Comparison of ENCODE assay signal across 15 cellular contexts in genomic region chr18:78069784-78070664, GRCh38.
DNase-seq lines count a peak whose midpoint lies in the region; ATAC-seq and TF ChIP-seq lines count a peak whose summit lies in the region.
"Had no signal": no experiment of that assay in that cellular context is flagged by ENCODE, and none has a peak within 500 bp of the region (broad histone marks: within the 10 kb centered on the region; RNA-seq: fewer than 3 reads in every experiment).

No MANE protein-coding gene starts in this region.

- DNase-seq in NCI-H2171 treated with DMSO at 0.1 percent for 48 hours (lab: John Stamatoyannopoulos, UW) (peak; percentile 49), NCI-H2171 (lab: John Stamatoyannopoulos, UW) (no peak), amygdala (lab: John Stamatoyannopoulos, UW) (peak in 39 of 56 donors; percentile 2 to 66 (median 20)), lower lobe of right lung (no peak), testis (peak; percentile 35), neural progenitor cell (ENCODE audit: low spot score) (no peak)
- DNase-seq in stimulated activated CD4-positive, alpha-beta T cell treated with anti-CD3 and anti-CD28 coated beads, Interleukin-1b, Interleukin-23, amount 100 ng/mL, for 48 hours: no peak
- DNase-seq: activated CD4-positive, alpha-beta memory T cell treated with anti-CD3 and anti-CD28 coated beads, Interleukin-2, amount 10 ng/mL, durations not matched to agents 7 days and 5 days; activated gamma-delta T cell; Calu3; MV-4-11; naive B cell; NCI-H526 treated with DMSO at 0.1 percent for 48 hours had no signal

- no peak overlapping the region for H2AFZ ChIP-seq in neural progenitor cell (replicated peaks)

- no peak overlapping the region for H3K4me2 ChIP-seq in neural progenitor cell
- H3K4me2 ChIP-seq: A549 had no signal

- H3K36me3 ChIP-seq in lower lobe of right lung (no peaks in the 10 kb centered on the region), testis (ENCODE audit: low read depth, missing control alignments) (no peaks in the 10 kb centered on the region), neural progenitor cell (no peaks in the 10 kb centered on the region)

- no peaks in the 10 kb centered on the region for H4K20me1 ChIP-seq in neural progenitor cell (ENCODE audit: low read depth)

- TF ChIP-seq CTCF in lower lobe of right lung (IDR thresholded peaks at IDR 0.05) (no peak), testis (IDR thresholded peaks at IDR 0.05) (no peak), neural progenitor cell (IDR thresholded peaks at IDR 0.05) (no peak)

- no peak for TF ChIP-seq POLR2A in testis (IDR thresholded peaks at IDR 0.05)

- H3K9me3 ChIP-seq in lower lobe of right lung: no peaks in the 10 kb centered on the region
- H3K9me3 ChIP-seq in testis: no peaks in the 10 kb centered on the region
- H3K9me3 ChIP-seq in neural progenitor cell (ENCODE audit: low read depth): no peaks in the 10 kb centered on the region
- H3K9me3 ChIP-seq: A549 had no signal

- H3K27me3 ChIP-seq in lower lobe of right lung (ENCODE audit: low read depth) (no peaks in the 10 kb centered on the region), testis (no peaks in the 10 kb centered on the region), neural progenitor cell (no peaks in the 10 kb centered on the region)

- ATAC-seq in lower lobe of right lung (peak; percentile 76 to 84), GM19395 (IDR thresholded peaks at IDR 0.05; ENCODE audit: unreplicated experiment) (no peak)
- ATAC-seq: A549 had no signal

- H3K4me1 ChIP-seq in lower lobe of right lung (peaks cover 12% of the 10 kb centered on the region), testis (no peaks in the 10 kb centered on the region), neural progenitor cell (no peaks in the 10 kb centered on the region)
- H3K4me1 ChIP-seq: A549 had no signal

- H3K36me3 Mint-ChIP-seq in neural progenitor cell: no peaks in the 10 kb centered on the region
- H3K36me3 Mint-ChIP-seq: naive B cell had no signal

- H3K27ac ChIP-seq in lower lobe of right lung: no peak overlapping the region
- H3K27ac ChIP-seq in testis: no peak overlapping the region
- H3K27ac ChIP-seq in neural progenitor cell: no peak overlapping the region
- H3K27ac ChIP-seq: A549 had no signal

- H3K79me2 ChIP-seq in neural progenitor cell (ENCODE audit: low read depth): no peaks in the 10 kb centered on the region

- peaks cover 7% of the 10 kb centered on the region for H3K27me3 Mint-ChIP-seq in neural progenitor cell (ENCODE audit: insufficient read depth, low read depth)
- H3K27me3 Mint-ChIP-seq: activated CD4-positive, alpha-beta memory T cell treated with anti-CD3 and anti-CD28 coated beads, Interleukin-2, amount 10 ng/mL, durations not matched to agents 7 days and 5 days had no signal

- peaks cover 26% of the 10 kb centered on the region for H3K4me1 Mint-ChIP-seq in neural progenitor cell
- H3K4me1 Mint-ChIP-seq: activated CD4-positive, alpha-beta memory T cell treated with anti-CD3 and anti-CD28 coated beads, Interleukin-2, amount 10 ng/mL, durations not matched to agents 7 days and 5 days; naive B cell had no signal

- intact Hi-C loops in lower lobe of right lung (cut with DNase I): no loop called here
- intact Hi-C loops in testis (cut with DNase I; ENCODE audit: low total_unique reads): no loop called here

- H3K9me3 Mint-ChIP-seq in neural progenitor cell: peaks cover 8% of the 10 kb centered on the region
- H3K9me3 Mint-ChIP-seq: activated CD4-positive, alpha-beta memory T cell treated with anti-CD3 and anti-CD28 coated beads, Interleukin-2, amount 10 ng/mL, durations not matched to agents 7 days and 5 days had no signal

- no peak overlapping the region for H3K27ac Mint-ChIP-seq in neural progenitor cell
- H3K27ac Mint-ChIP-seq: activated CD4-positive, alpha-beta memory T cell treated with anti-CD3 and anti-CD28 coated beads, Interleukin-2, amount 10 ng/mL, durations not matched to agents 7 days and 5 days; naive B cell had no signal

- H3K4me3 Mint-ChIP-seq in neural progenitor cell: no peak overlapping the region
- H3K4me3 Mint-ChIP-seq: activated CD4-positive, alpha-beta memory T cell treated with anti-CD3 and anti-CD28 coated beads, Interleukin-2, amount 10 ng/mL, durations not matched to agents 7 days and 5 days had no signal

- H3K4me3 ChIP-seq in lower lobe of right lung (no peak overlapping the region), testis (no peak overlapping the region), neural progenitor cell (no peak overlapping the region)
- H3K4me3 ChIP-seq: A549 had no signal

- H3K9ac ChIP-seq in neural progenitor cell: no peak overlapping the region

- 57 to 58% methylated on average over 13 of the region's 13 CpGs for WGBS in testis, 2 donors

- no peaks in the 10 kb centered on the region for H3F3A ChIP-seq in neural progenitor cell (ENCODE audit: low read depth)

Comparison
In these comparisons a context has a peak if more than half of its experiments do, and no peak if none do; other contexts are left out.
1. DNase-seq: peak in NCI-H2171 treated with DMSO at 0.1 percent for 48 hours (single experiment), amygdala (39 of 56) and testis (single experiment); none in NCI-H2171 (single experiment), lower lobe of right lung (single experiment), stimulated activated CD4-positive, alpha-beta T cell treated with anti-CD3 and anti-CD28 coated beads, Interleukin-1b, Interleukin-23, amount 100 ng/mL, for 48 hours (single experiment) and neural progenitor cell (single experiment).